Comparison of ENCODE assay signal across 15 cellular contexts in genomic region chr2:122634261-122634660, GRCh38.
A peak's percentile ranks its signal among the peaks of the same experiment; 100 is the strongest.
DNase-seq lines count a peak whose midpoint lies in the region; ATAC-seq and TF ChIP-seq lines count a peak whose summit lies in the region.
"Had no signal": no experiment of that assay in that cellular context is flagged by ENCODE, and none has a peak within 500 bp of the region (broad histone marks: within the 10 kb centered on the region; RNA-seq: fewer than 3 reads in every experiment).

No MANE protein-coding gene starts in this region.

- no peaks in the 10 kb centered on the region for H3K9me3 Mint-ChIP-seq in osteocyte (ENCODE audit: unreplicated experiment)

- in situ Hi-C loops in Panc1 (cut with HindIII; ENCODE audit: low pct_unique_long_range_greater_than_20kb, low sequenced_read_pairs): no loop called here
- in situ Hi-C loops in GM13976 (cut with MboI; ENCODE audit: low sequenced_read_pairs, unreplicated experiment): no loop called here

- H3K36me3 ChIP-seq in Panc1 (ENCODE audit: control insufficient read depth, insufficient read depth, low read length): no peaks in the 10 kb centered on the region
- H3K36me3 ChIP-seq: stomach had no signal

- no peaks in the 10 kb centered on the region for H3K4me1 ChIP-seq in Panc1 (ENCODE audit: control insufficient read depth, insufficient read depth, low read length)
- H3K4me1 ChIP-seq: stomach had no signal

- no peak overlapping the region for H3K4me3 ChIP-seq in Panc1 (ENCODE audit: low read depth in 2 of 2, low read length in 2 of 2)
- H3K4me3 ChIP-seq: stomach had no signal

- intact Hi-C loops in Panc1 (cut with micrococcal nuclease; ENCODE audit: unreplicated experiment): no loop called here

- no TSS peak for BruUV-seq in Panc1 (replicated peaks; lab: Mats Ljungman, UMichigan)

- H3K4me3 Mint-ChIP-seq in osteocyte (ENCODE audit: unreplicated experiment): no peak overlapping the region
- H3K4me3 Mint-ChIP-seq: activated T-cell treated with anti-CD3 and anti-CD28 coated beads, Interleukin-2, amount 50 U/mL, for 24 hours had no signal

- no peaks in the 10 kb centered on the region for H3K36me3 Mint-ChIP-seq in osteocyte (ENCODE audit: unreplicated experiment)

- peak; percentile 92 for DNase-seq in EH (ENCODE audit: low read depth)
- peak; percentile 56 for DNase-seq in Panc1 (ENCODE audit: low read depth, low spot score)
- DNase-seq in fibroblast of gingiva (ENCODE audit: low read depth): peak; percentile 88
- no peak for DNase-seq in osteocyte (ENCODE audit: extremely low spot score, unreplicated experiment)
- no peak for DNase-seq in GM13976 (ENCODE audit: low spot score)
- no peak for DNase-seq in germinal center (ENCODE audit: low spot score)
- DNase-seq: activated CD4-positive, CD25-positive, alpha-beta regulatory T cell; activated T-cell treated with anti-CD3 and anti-CD28 coated beads, Interleukin-2, amount 50 U/mL, for 24 hours; Kasumi-1; left colon; nucleus accumbens; stimulated activated CD4-positive, alpha-beta T cell treated with anti-CD3 and anti-CD28 coated beads, Interleukin-4, amount 100 ng/mL, for 24 hours; stomach had no signal

- CTCF ChIA-PET in Panc1 (lab: Charles Lee): no interaction called here

- no peak for TF ChIP-seq CTCF in Panc1 (IDR thresholded peaks at IDR 0.05)
- TF ChIP-seq CTCF in osteocyte (IDR thresholded peaks at IDR 0.05): no peak
- TF ChIP-seq CTCF in GM13976 (IDR thresholded peaks at IDR 0.05; ENCODE audit: borderline replicate concordance, control extremely low read depth, extremely low read depth, insufficient read depth, missing control alignments): no peak

- no peaks in the 10 kb centered on the region for H3K27me3 ChIP-seq in Panc1 (ENCODE audit: control insufficient read depth, insufficient read depth, low read length)
- H3K27me3 ChIP-seq: stomach had no signal

- no peaks in the 10 kb centered on the region for H3K27me3 Mint-ChIP-seq in osteocyte (ENCODE audit: unreplicated experiment)
- H3K27me3 Mint-ChIP-seq: activated T-cell treated with anti-CD3 and anti-CD28 coated beads, Interleukin-2, amount 50 U/mL, for 24 hours had no signal

- H3K9me3 ChIP-seq in Panc1 (ENCODE audit: control insufficient read depth, insufficient read depth, low read depth, low read length): peaks cover 3% of the 10 kb centered on the region; the same call in 1 of the 2 replicates
- H3K9me3 ChIP-seq: stomach had no signal

- no peak for ATAC-seq in Panc1
- ATAC-seq in HG03521 (IDR thresholded peaks at IDR 0.05; ENCODE audit: unreplicated experiment): no peak
- no peak for ATAC-seq in GM21423 (IDR thresholded peaks at IDR 0.05; ENCODE audit: unreplicated experiment)
- ATAC-seq: left colon had no signal

- H3K4me1 Mint-ChIP-seq in osteocyte (ENCODE audit: unreplicated experiment): peaks cover 20% of the 10 kb centered on the region

- peak overlapping the region; percentile 58 for H3K27ac Mint-ChIP-seq in osteocyte (ENCODE audit: unreplicated experiment)
- H3K27ac Mint-ChIP-seq: activated T-cell treated with anti-CD3 and anti-CD28 coated beads, Interleukin-2, amount 50 U/mL, for 24 hours had no signal

- no peak overlapping the region for H3K27ac ChIP-seq in Panc1 (ENCODE audit: low read length)
- H3K27ac ChIP-seq: stomach had no signal

- POLR2A ChIA-PET in Panc1 (lab: Charles Lee): no interaction called here

Comparison
In these comparisons a context has a peak if more than half of its experiments do, and no peak if none do; other contexts are left out.
1. DNase-seq: peak in EH (single experiment), Panc1 (single experiment) and fibroblast of gingiva (single experiment); none in osteocyte (single experiment), GM13976 (single experiment) and germinal center (single experiment).